Comparison of ENCODE assay signal across 15 cellular contexts in the genomic region with DNA sequence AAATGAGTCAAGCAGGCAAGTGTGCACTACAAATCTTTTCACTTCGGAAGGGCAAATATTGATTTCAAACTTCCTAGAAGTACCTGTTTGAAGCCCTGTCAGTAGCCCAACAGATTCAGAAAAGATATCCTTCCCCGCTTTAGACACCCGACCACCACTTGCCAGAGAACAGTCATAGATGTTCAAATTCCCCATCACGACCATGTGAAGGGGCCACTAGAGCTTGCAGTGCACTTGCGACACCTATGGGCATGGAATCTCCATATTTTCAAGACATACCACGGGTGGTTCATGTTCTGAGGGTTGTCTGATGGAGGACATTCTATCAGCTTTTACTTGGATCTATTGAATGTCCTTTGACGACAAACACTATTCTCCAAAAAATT.
A peak's percentile ranks its signal among the peaks of the same experiment; 100 is the strongest.
DNase-seq lines count a peak whose midpoint lies in the region; ATAC-seq and TF ChIP-seq lines count a peak whose summit lies in the region.
"Had no signal": no experiment of that assay in that cellular context is flagged by ENCODE, and none has a peak within 500 bp of the region (broad histone marks: within the 10 kb centered on the region; RNA-seq: fewer than 3 reads in every experiment).

No MANE protein-coding gene starts in this region.

- CTCF ChIA-PET in HEK293T (lab: Yijun Ruan, JAX) = interaction anchor here (3.2 kb wide), 1 partner anchor 9 kb away, joined by 17 read pairs; no protein-coding TSS in a partner anchor

- DNase-seq in COLO668 (lab: John Stamatoyannopoulos, UW; ENCODE audit: unreplicated experiment) (peak; percentile 17), KBM-7 (peak; percentile 62), RPMI8226 (peak; percentile 51), HEK293T (ENCODE audit: extremely low spot score) (no peak), NCI-H1092 (lab: John Stamatoyannopoulos, UW) (no peak), iPS-NIHi11 (ENCODE audit: low spot score) (no peak)
- DNase-seq in effector memory CD8-positive, alpha-beta T cell = no peak
- DNase-seq in activated T-cell treated with anti-CD3 and anti-CD28 coated beads, Interleukin-2, amount 50 U/mL, for 48 hours = no peak
- DNase-seq: activated CD4-positive, alpha-beta T cell treated with anti-CD3 and anti-CD28 coated beads, Interleukin-2, amount 10 ng/mL, durations not matched to agents 24 days and 14 days; activated T-cell treated with anti-CD3 and anti-CD28 coated beads, Interleukin-2, amount 50 U/mL, for 72 hours; adrenal gland; esophagus squamous epithelium; HCEC 1CT; left ventricle myocardium inferior had no signal

- H3K4me3 Mint-ChIP-seq in effector memory CD8-positive, alpha-beta T cell = no peak overlapping the region
- H3K4me3 Mint-ChIP-seq: activated CD4-positive, alpha-beta T cell treated with anti-CD3 and anti-CD28 coated beads, Interleukin-2, amount 10 ng/mL, durations not matched to agents 24 days and 14 days; activated T-cell treated with anti-CD3 and anti-CD28 coated beads, Interleukin-2, amount 50 U/mL, for 72 hours; T-helper 1 cell treated with Interleukin-12 subunit alpha and Interleukin-12 subunit beta and Interleukin-4 antibody, amounts not matched to agents 30 μg/mL and 1 μg/mL, for 36 hours had no signal

- no peaks in the 10 kb centered on the region for H3K9me3 Mint-ChIP-seq in effector memory CD8-positive, alpha-beta T cell

- H3K4me1 Mint-ChIP-seq in effector memory CD8-positive, alpha-beta T cell (ENCODE audit: low read depth in 2 of 2) = peaks cover 0 to 6% of the 10 kb centered on the region in 2 donors

- H3K36me3 Mint-ChIP-seq in effector memory CD8-positive, alpha-beta T cell (ENCODE audit: insufficient read depth) = no peaks in the 10 kb centered on the region

- peak; percentile 26 for ATAC-seq in effector memory CD8-positive, alpha-beta T cell (replicated peaks)
- ATAC-seq: activated T-cell treated with anti-CD3 and anti-CD28 coated beads, Interleukin-2, amount 50 U/mL, for 72 hours had no signal

- in situ Hi-C loops in KBM-7 (cut with MboI; ENCODE audit: low pct_unique_long_range_greater_than_20kb, low sequenced_read_pairs) = no loop called here

- POLR2A ChIA-PET in HEK293T (lab: Yijun Ruan, JAX) = no interaction called here

- no peak overlapping the region for H3K27ac Mint-ChIP-seq in effector memory CD8-positive, alpha-beta T cell
- H3K27ac Mint-ChIP-seq: activated CD4-positive, alpha-beta T cell treated with anti-CD3 and anti-CD28 coated beads, Interleukin-2, amount 10 ng/mL, durations not matched to agents 24 days and 14 days; activated T-cell treated with anti-CD3 and anti-CD28 coated beads, Interleukin-2, amount 50 U/mL, for 72 hours; T-helper 1 cell treated with Interleukin-12 subunit alpha and Interleukin-12 subunit beta and Interleukin-4 antibody, amounts not matched to agents 30 μg/mL and 1 μg/mL, for 36 hours had no signal

- peaks cover 0 to 11% of the 10 kb centered on the region in 2 donors for H3K27me3 Mint-ChIP-seq in effector memory CD8-positive, alpha-beta T cell

TF ChIP-seq in HEK293T, 16 proteins besides CTCF, POLR2A, EP300 and RAD21:
- no peak for TF ChIP-seq FOXK2 (IDR thresholded peaks at IDR 0.05)
- no peak for TF ChIP-seq BHLHE40 (IDR thresholded peaks at IDR 0.05; ENCODE audit: borderline replicate concordance)
- TF ChIP-seq HDGF (IDR thresholded peaks at IDR 0.05; ENCODE audit: borderline replicate concordance) = no peak
- TF ChIP-seq NFRKB (IDR thresholded peaks at IDR 0.05) = no peak
- TF ChIP-seq TARDBP (IDR thresholded peaks at IDR 0.05) = no peak
- no peak for TF ChIP-seq LEF1 (IDR thresholded peaks at IDR 0.05; ENCODE audit: borderline replicate concordance)
TF ChIP-seq in HEK293T: peak in this region for 0.

Comparison
In these comparisons a context has a peak if more than half of its experiments do, and no peak if none do; other contexts are left out.
1. DNase-seq: peak in COLO668 (single experiment), KBM-7 (single experiment) and RPMI8226 (single experiment); none in effector memory CD8-positive, alpha-beta T cell (0 of 3), activated T-cell treated with anti-CD3 and anti-CD28 coated beads, Interleukin-2, amount 50 U/mL, for 48 hours (0 of 2), HEK293T (single experiment), NCI-H1092 (single experiment) and iPS-NIHi11 (single experiment).